Comparison of ENCODE assay signal across 15 cellular contexts in the genomic region with DNA sequence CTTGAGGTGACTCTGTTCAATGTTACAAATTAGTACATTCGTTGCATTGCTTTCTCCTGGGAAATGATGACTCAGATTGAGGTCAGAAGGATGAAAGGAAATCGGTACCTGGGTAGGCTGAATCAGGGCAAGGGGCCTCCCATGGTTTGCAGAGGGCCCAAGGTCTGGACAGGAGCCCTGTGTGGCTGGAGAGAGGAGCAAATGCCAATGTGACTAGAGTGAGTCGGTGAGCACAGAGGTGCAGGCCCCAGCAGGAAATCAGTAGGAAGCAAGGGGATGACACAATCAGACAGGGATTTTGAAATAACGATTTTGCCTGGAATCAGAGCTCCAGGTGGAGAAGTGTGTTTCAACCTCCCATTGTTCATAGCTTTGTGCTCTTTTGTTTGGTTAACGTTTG.
DNase-seq lines count a peak whose midpoint lies in the region; ATAC-seq and TF ChIP-seq lines count a peak whose summit lies in the region.
"Had no signal": no experiment of that assay in that cellular context is flagged by ENCODE, and none has a peak within 500 bp of the region (broad histone marks: within the 10 kb centered on the region; RNA-seq: fewer than 3 reads in every experiment).

No MANE protein-coding gene starts in this region.

- H3K9ac ChIP-seq in mammary epithelial cell (ENCODE audit: insufficient read depth, low read length), result no peak overlapping the region

- peaks cover 2% of the 10 kb centered on the region for H3K36me3 ChIP-seq in mammary epithelial cell (ENCODE audit: insufficient read depth, low read length)
- H3K36me3 ChIP-seq: cardiac muscle cell, tibial artery had no signal

- no peak overlapping the region for H3K4me3 ChIP-seq in mammary epithelial cell (replicated peaks in 1 of 3; ENCODE audit: insufficient read depth in 1 of 3, low read depth in 2 of 3, low read length in 3 of 3)
- H3K4me3 ChIP-seq: cardiac muscle cell, tibial artery had no signal

- BruUV-seq in mammary epithelial cell (replicated peaks; lab: Mats Ljungman, UMichigan), result no TSS peak

- no peak overlapping the region for H3K27ac Mint-ChIP-seq in activated naive CD8-positive, alpha-beta T cell treated with anti-CD3 and anti-CD28 coated beads, Interleukin-2, amount 50 U/mL, for 24 hours
- H3K27ac Mint-ChIP-seq in activated naive CD8-positive, alpha-beta T cell treated with anti-CD3 and anti-CD28 coated beads for 36 hours, result no peak overlapping the region
- no peak overlapping the region for H3K27ac Mint-ChIP-seq in stimulated activated effector memory CD8-positive, alpha-beta T cell treated with anti-CD3 and anti-CD28 coated beads, Interleukin-12 subunit alpha, Interleukin-12 subunit beta, amount 100 ng/mL, for 72 hours
- no peak overlapping the region for H3K27ac Mint-ChIP-seq in progenitor cell of endocrine pancreas
- H3K27ac Mint-ChIP-seq: natural killer cell treated with Interleukin-12 subunit alpha and Interleukin-12 subunit beta and Interleukin-15 and Interleukin-18, amount 100 ng/mL, for 72 hours had no signal

- ATAC-seq in activated naive CD8-positive, alpha-beta T cell treated with anti-CD3 and anti-CD28 coated beads, Interleukin-2, amount 50 U/mL, for 24 hours, result peak; percentile 36
- ATAC-seq in stimulated activated effector memory CD8-positive, alpha-beta T cell treated with anti-CD3 and anti-CD28 coated beads, Interleukin-12 subunit alpha, Interleukin-12 subunit beta, amount 100 ng/mL, for 72 hours, result peak; percentile 44
- no peak for ATAC-seq in HG03460 (IDR thresholded peaks at IDR 0.05; ENCODE audit: unreplicated experiment)

- peak overlapping the region; percentile 36 for H3K27ac ChIP-seq in mammary epithelial cell (ENCODE audit: insufficient read depth, low read depth, low read length)
- H3K27ac ChIP-seq: cardiac muscle cell, tibial artery had no signal

- no peak overlapping the region for H3K4me3 Mint-ChIP-seq in activated naive CD8-positive, alpha-beta T cell treated with anti-CD3 and anti-CD28 coated beads, Interleukin-2, amount 50 U/mL, for 24 hours
- H3K4me3 Mint-ChIP-seq in activated naive CD8-positive, alpha-beta T cell treated with anti-CD3 and anti-CD28 coated beads for 36 hours, result no peak overlapping the region
- H3K4me3 Mint-ChIP-seq in stimulated activated effector memory CD8-positive, alpha-beta T cell treated with anti-CD3 and anti-CD28 coated beads, Interleukin-12 subunit alpha, Interleukin-12 subunit beta, amount 100 ng/mL, for 72 hours, result no peak overlapping the region
- H3K4me3 Mint-ChIP-seq in progenitor cell of endocrine pancreas (ENCODE audit: low read depth), result no peak overlapping the region
- H3K4me3 Mint-ChIP-seq: natural killer cell treated with Interleukin-12 subunit alpha and Interleukin-12 subunit beta and Interleukin-15 and Interleukin-18, amount 100 ng/mL, for 72 hours had no signal

- no peaks in the 10 kb centered on the region for H3K79me2 ChIP-seq in mammary epithelial cell (ENCODE audit: insufficient read depth, low read length)

- H3K4me1 Mint-ChIP-seq in activated naive CD8-positive, alpha-beta T cell treated with anti-CD3 and anti-CD28 coated beads, Interleukin-2, amount 50 U/mL, for 24 hours, result peaks cover 7% of the 10 kb centered on the region
- H3K4me1 Mint-ChIP-seq in activated naive CD8-positive, alpha-beta T cell treated with anti-CD3 and anti-CD28 coated beads for 36 hours, result peaks cover 5% of the 10 kb centered on the region
- no peaks in the 10 kb centered on the region for H3K4me1 Mint-ChIP-seq in stimulated activated effector memory CD8-positive, alpha-beta T cell treated with anti-CD3 and anti-CD28 coated beads, Interleukin-12 subunit alpha, Interleukin-12 subunit beta, amount 100 ng/mL, for 72 hours
- H3K4me1 Mint-ChIP-seq in progenitor cell of endocrine pancreas (ENCODE audit: low read depth), result no peaks in the 10 kb centered on the region

- no peak for DNase-seq in activated naive CD8-positive, alpha-beta T cell treated with anti-CD3 and anti-CD28 coated beads, Interleukin-2, amount 50 U/mL, for 24 hours
- no peak for DNase-seq in activated naive CD8-positive, alpha-beta T cell treated with anti-CD3 and anti-CD28 coated beads for 36 hours
- DNase-seq in LHCN-M2 (ENCODE audit: low read depth), result peak; percentile 40
- peak; percentile 94 for DNase-seq in mammary epithelial cell
- no peak for DNase-seq in stimulated activated effector memory CD8-positive, alpha-beta T cell treated with anti-CD3 and anti-CD28 coated beads, Interleukin-12 subunit alpha, Interleukin-12 subunit beta, amount 100 ng/mL, for 72 hours (ENCODE audit: low spot score in 2 of 2)
- DNase-seq in progenitor cell of endocrine pancreas (ENCODE audit: low spot score, unreplicated experiment), result no peak
- no peak for DNase-seq in D341Med (ENCODE audit: low spot score)
- DNase-seq: activated naive CD4-positive, alpha-beta T cell; COR-L47; NCI-H1092; retina; tibial artery had no signal

- H3K4me1 ChIP-seq in mammary epithelial cell (ENCODE audit: insufficient read depth, low read length), result peaks cover 24% of the 10 kb centered on the region
- H3K4me1 ChIP-seq: tibial artery had no signal

- H3K27me3 Mint-ChIP-seq in activated naive CD8-positive, alpha-beta T cell treated with anti-CD3 and anti-CD28 coated beads, Interleukin-2, amount 50 U/mL, for 24 hours, result no peaks in the 10 kb centered on the region
- no peaks in the 10 kb centered on the region for H3K27me3 Mint-ChIP-seq in activated naive CD8-positive, alpha-beta T cell treated with anti-CD3 and anti-CD28 coated beads for 36 hours
- no peaks in the 10 kb centered on the region for H3K27me3 Mint-ChIP-seq in progenitor cell of endocrine pancreas
- H3K27me3 Mint-ChIP-seq: natural killer cell treated with Interleukin-12 subunit alpha and Interleukin-12 subunit beta and Interleukin-15 and Interleukin-18, amount 100 ng/mL, for 72 hours had no signal

- no peaks in the 10 kb centered on the region for H3K36me3 Mint-ChIP-seq in activated naive CD8-positive, alpha-beta T cell treated with anti-CD3 and anti-CD28 coated beads, Interleukin-2, amount 50 U/mL, for 24 hours (ENCODE audit: low read depth)
- H3K36me3 Mint-ChIP-seq in activated naive CD8-positive, alpha-beta T cell treated with anti-CD3 and anti-CD28 coated beads for 36 hours, result no peaks in the 10 kb centered on the region
- no peaks in the 10 kb centered on the region for H3K36me3 Mint-ChIP-seq in stimulated activated effector memory CD8-positive, alpha-beta T cell treated with anti-CD3 and anti-CD28 coated beads, Interleukin-12 subunit alpha, Interleukin-12 subunit beta, amount 100 ng/mL, for 72 hours
- H3K36me3 Mint-ChIP-seq in progenitor cell of endocrine pancreas (ENCODE audit: insufficient read depth), result no peaks in the 10 kb centered on the region
- H3K36me3 Mint-ChIP-seq: natural killer cell treated with Interleukin-12 subunit alpha and Interleukin-12 subunit beta and Interleukin-15 and Interleukin-18, amount 100 ng/mL, for 72 hours had no signal

- H3K27me3 ChIP-seq in mammary epithelial cell (ENCODE audit: insufficient read depth, low read length), result no peaks in the 10 kb centered on the region
- H3K27me3 ChIP-seq: cardiac muscle cell, tibial artery had no signal

- TF ChIP-seq CTCF in mammary epithelial cell (conservative IDR thresholded peaks at IDR 0.05 in 1 of 2, IDR thresholded peaks at IDR 0.05 in 1 of 2; ENCODE audit: extremely low read depth in 1 of 2, insufficient read depth in 1 of 2, low read depth in 1 of 2, low read length in 2 of 2), result no peak
- no peak for TF ChIP-seq CTCF in progenitor cell of endocrine pancreas (IDR thresholded peaks at IDR 0.05; ENCODE audit: unreplicated experiment)

- no peaks in the 10 kb centered on the region for H3K9me3 Mint-ChIP-seq in activated naive CD8-positive, alpha-beta T cell treated with anti-CD3 and anti-CD28 coated beads, Interleukin-2, amount 50 U/mL, for 24 hours
- H3K9me3 Mint-ChIP-seq in activated naive CD8-positive, alpha-beta T cell treated with anti-CD3 and anti-CD28 coated beads for 36 hours, result no peaks in the 10 kb centered on the region
- H3K9me3 Mint-ChIP-seq in stimulated activated effector memory CD8-positive, alpha-beta T cell treated with anti-CD3 and anti-CD28 coated beads, Interleukin-12 subunit alpha, Interleukin-12 subunit beta, amount 100 ng/mL, for 72 hours, result no peaks in the 10 kb centered on the region
- H3K9me3 Mint-ChIP-seq in progenitor cell of endocrine pancreas (ENCODE audit: low read depth), result no peaks in the 10 kb centered on the region

- dilution Hi-C loops in mammary epithelial cell (cut with HindIII; ENCODE audit: low sequenced_read_pairs), result no loop called here

- intact Hi-C loops in mammary epithelial cell (cut with micrococcal nuclease), result no loop called here

- peak overlapping the region; percentile 67 for H2AFZ ChIP-seq in mammary epithelial cell (ENCODE audit: low read depth, low read length)

- H4K20me1 ChIP-seq in mammary epithelial cell (ENCODE audit: insufficient read depth, low read length), result no peaks in the 10 kb centered on the region

- CTCF ChIA-PET in mammary epithelial cell (lab: Charles Lee; ENCODE audit: low non-redundant PET), result no interaction called here

- no peak overlapping the region for H3K4me2 ChIP-seq in mammary epithelial cell (ENCODE audit: insufficient read depth, low read depth, low read length)

- no peaks in the 10 kb centered on the region for H3K9me3 ChIP-seq in mammary epithelial cell (replicated peaks; ENCODE audit: insufficient read depth, low read length)
- H3K9me3 ChIP-seq: tibial artery had no signal

- in situ Hi-C loops in mammary epithelial cell (cut with MboI; ENCODE audit: low sequenced_read_pairs in 2 of 2), result no loop called here

- 9% methylated on average over 4 of the region's 5 CpGs for WGBS in mammary epithelial cell (ENCODE audit: low coverage, missing lambda C conversion rate)

Comparison
In these comparisons a context has a peak if more than half of its experiments do, and no peak if none do; other contexts are left out.
1. DNase-seq: peak in LHCN-M2 (single experiment) and mammary epithelial cell (single experiment); none in activated naive CD8-positive, alpha-beta T cell treated with anti-CD3 and anti-CD28 coated beads, Interleukin-2, amount 50 U/mL, for 24 hours (single experiment), activated naive CD8-positive, alpha-beta T cell treated with anti-CD3 and anti-CD28 coated beads for 36 hours (single experiment), stimulated activated effector memory CD8-positive, alpha-beta T cell treated with anti-CD3 and anti-CD28 coated beads, Interleukin-12 subunit alpha, Interleukin-12 subunit beta, amount 100 ng/mL, for 72 hours (0 of 2), progenitor cell of endocrine pancreas (single experiment) and D341Med (single experiment).